In the genomic region with DNA sequence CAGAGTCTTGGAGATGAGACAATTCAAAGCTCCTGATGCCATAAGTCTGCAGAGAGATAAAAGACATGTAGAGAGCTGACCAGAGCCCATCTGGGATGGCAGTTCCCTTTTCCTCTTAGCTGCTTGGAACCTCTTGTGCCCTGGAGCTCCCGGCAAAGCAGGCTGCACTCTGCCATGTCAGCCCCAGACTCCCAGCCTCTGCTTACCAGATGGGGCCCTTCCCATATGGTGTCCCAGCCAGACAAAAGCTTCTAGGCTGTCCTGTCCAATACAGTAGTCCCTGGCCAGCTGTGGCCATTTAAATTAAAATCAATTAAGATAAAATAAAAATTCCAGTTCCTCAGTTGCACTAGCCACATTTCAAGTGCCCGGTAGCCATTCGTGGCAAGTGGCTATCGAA, we compare ENCODE assay signal across 1 cellular context.
TF ChIP-seq lines count a peak whose summit lies in the region.

No MANE protein-coding gene starts in this region.

TF ChIP-seq in H1, 55 proteins besides CTCF, POLR2A, EP300 and RAD21 (continued from another document):
- TF ChIP-seq, protein P1, sequence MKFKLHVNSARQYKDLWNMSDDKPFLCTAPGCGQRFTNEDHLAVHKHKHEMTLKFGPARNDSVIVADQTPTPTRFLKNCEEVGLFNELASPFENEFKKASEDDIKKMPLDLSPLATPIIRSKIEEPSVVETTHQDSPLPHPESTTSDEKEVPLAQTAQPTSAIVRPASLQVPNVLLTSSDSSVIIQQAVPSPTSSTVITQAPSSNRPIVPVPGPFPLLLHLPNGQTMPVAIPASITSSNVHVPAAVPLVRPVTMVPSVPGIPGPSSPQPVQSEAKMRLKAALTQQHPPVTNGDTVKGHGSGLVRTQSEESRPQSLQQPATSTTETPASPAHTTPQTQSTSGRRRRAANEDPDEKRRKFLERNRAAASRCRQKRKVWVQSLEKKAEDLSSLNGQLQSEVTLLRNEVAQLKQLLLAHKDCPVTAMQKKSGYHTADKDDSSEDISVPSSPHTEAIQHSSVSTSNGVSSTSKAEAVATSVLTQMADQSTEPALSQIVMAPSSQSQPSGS (IDR thresholded peaks at IDR 0.05; ENCODE audit: low read length): no peak
